In genomic region chr19:55258828-55259539, GRCh38 we compare ENCODE assay signal across 1 cellular context.
A peak's percentile ranks its signal among the peaks of the same experiment; 100 is the strongest.
TF ChIP-seq lines count a peak whose summit lies in the region.

A gene with protein sequence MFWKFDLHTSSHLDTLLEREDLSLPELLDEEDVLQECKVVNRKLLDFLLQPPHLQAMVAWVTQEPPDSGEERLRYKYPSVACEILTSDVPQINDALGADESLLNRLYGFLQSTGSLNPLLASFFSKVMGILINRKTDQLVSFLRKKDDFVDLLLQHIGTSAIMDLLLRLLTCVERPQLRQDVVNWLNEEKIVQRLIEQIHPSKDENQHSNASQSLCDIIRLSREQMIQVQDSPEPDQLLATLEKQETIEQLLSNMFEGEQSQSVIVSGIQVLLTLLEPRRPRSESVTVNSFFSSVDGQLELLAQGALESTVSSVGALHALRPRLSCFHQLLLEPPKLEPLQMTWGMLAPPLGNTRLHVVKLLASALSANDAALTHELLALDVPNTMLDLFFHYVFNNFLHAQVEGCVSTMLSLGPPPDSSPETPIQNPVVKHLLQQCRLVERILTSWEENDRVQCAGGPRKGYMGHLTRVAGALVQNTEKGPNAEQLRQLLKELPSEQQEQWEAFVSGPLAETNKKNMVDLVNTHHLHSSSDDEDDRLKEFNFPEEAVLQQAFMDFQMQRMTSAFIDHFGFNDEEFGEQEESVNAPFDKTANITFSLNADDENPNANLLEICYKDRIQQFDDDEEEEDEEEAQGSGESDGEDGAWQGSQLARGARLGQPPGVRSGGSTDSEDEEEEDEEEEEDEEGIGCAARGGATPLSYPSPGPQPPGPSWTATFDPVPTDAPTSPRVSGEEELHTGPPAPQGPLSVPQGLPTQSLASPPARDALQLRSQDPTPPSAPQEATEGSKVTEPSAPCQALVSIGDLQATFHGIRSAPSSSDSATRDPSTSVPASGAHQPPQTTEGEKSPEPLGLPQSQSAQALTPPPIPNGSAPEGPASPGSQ (minus strand): TSS chr19:55259017. CDS start chr19:55247103, 11,914 bp downstream.

TF ChIP-seq in GM12878, 131 proteins besides CTCF, POLR2A, EP300 and RAD21 (continued from another document and continues in another):
- TF ChIP-seq BCLAF1 (IDR thresholded peaks at IDR 0.05) (no peak), SUZ12 (IDR thresholded peaks at IDR 0.05; ENCODE audit: unreplicated experiment) (no peak), ZBTB4 (CRISPR knock-in tag; IDR thresholded peaks at IDR 0.05) (no peak), SMAD1 (IDR thresholded peaks at IDR 0.05; ENCODE audit: low read depth, partially characterized antibody) (peak; percentile 91), FOS (IDR thresholded peaks at IDR 0.05; ENCODE audit: borderline replicate concordance, extremely low read depth, insufficient read length) (no peak), HDAC2 (IDR thresholded peaks at IDR 0.05) (no peak; the same call in 1 of the 2 replicates), ATF7 (IDR thresholded peaks at IDR 0.05; ENCODE audit: low read depth) (peak; percentile 61; the same call in 1 of the 2 replicates), SREBF1 (IDR thresholded peaks at IDR 0.05; ENCODE audit: low read length) (no peak; the same call in 1 of the 2 replicates), ZNF384 (IDR thresholded peaks at IDR 0.05; ENCODE audit: borderline replicate concordance, low read depth, low read length) (no peak), CEBPB (IDR thresholded peaks at IDR 0.05; ENCODE audit: borderline replicate concordance in 1 of 2, low read depth in 2 of 2, low read length in 2 of 2) (peak in 1 of 2 experiments; percentile 24; a peak in 1 of 4 replicates), ATF3 (IDR thresholded peaks at IDR 0.05; ENCODE audit: borderline replicate concordance, extremely low read depth, low read depth, low read length) (no peak), HDAC6 (IDR thresholded peaks at IDR 0.05; ENCODE audit: unreplicated experiment) (no peak), CHD4 (IDR thresholded peaks at IDR 0.05) (no peak), ZNF274 (IDR thresholded peaks at IDR 0.05; ENCODE audit: insufficient read depth, insufficient read length) (no peak), CBX3 (IDR thresholded peaks at IDR 0.05; ENCODE audit: borderline replicate concordance, low read depth) (no peak), RELA (IDR thresholded peaks at IDR 0.05; ENCODE audit: borderline replicate concordance, partially characterized antibody) (peak; percentile 58), HSF1 (IDR thresholded peaks at IDR 0.05; ENCODE audit: low read depth, low read length) (peak; percentile 55; the same call in 1 of the 2 replicates), POLR2AphosphoS5 (IDR thresholded peaks at IDR 0.05; ENCODE audit: low read length) (peak; percentile 92), NFYA (IDR thresholded peaks at IDR 0.05; ENCODE audit: borderline replicate concordance, low read depth, low read length) (no peak), CREB1 (IDR thresholded peaks at IDR 0.05; ENCODE audit: low read depth) (peak; percentile 65), PAX8 (IDR thresholded peaks at IDR 0.05) (no peak), IRF5 (IDR thresholded peaks at IDR 0.05; ENCODE audit: borderline replicate concordance) (no peak), ZNF217 (IDR thresholded peaks at IDR 0.05) (no peak), GABPA (IDR thresholded peaks at IDR 0.05; ENCODE audit: low read depth) (peak; percentile 61; the same call in 1 of the 2 replicates), NR2F1 (conservative IDR thresholded peaks at IDR 0.05) (peak; percentile 55), NBN (IDR thresholded peaks at IDR 0.05) (peak; percentile 99), SIN3A (IDR thresholded peaks at IDR 0.05; ENCODE audit: low read depth, low read length) (no peak; the same call in 1 of the 2 replicates), TCF7 (IDR thresholded peaks at IDR 0.05; ENCODE audit: borderline replicate concordance) (no peak), USF1 (IDR thresholded peaks at IDR 0.05; ENCODE audit: borderline replicate concordance, extremely low read length, insufficient read depth, low read depth, low read length) (no peak), MEF2B (IDR thresholded peaks at IDR 0.05; ENCODE audit: partially characterized antibody, poor library complexity, severe bottlenecking) (peak; percentile 66), ETV6 (conservative IDR thresholded peaks at IDR 0.05 in 1 of 2, IDR thresholded peaks at IDR 0.05 in 1 of 2; ENCODE audit: borderline replicate concordance in 1 of 2, low read depth in 1 of 2) (no peak; a peak in 2 of 4 replicates), MEF2A (IDR thresholded peaks at IDR 0.05; ENCODE audit: insufficient read depth, low read depth, low read length) (0 out of 2 replicates have a peak, but pooled peaks have one; percentile 34), YY1 (IDR thresholded peaks at IDR 0.05; ENCODE audit: low read depth, low read length) (peak; percentile 89), SREBF2 (IDR thresholded peaks at IDR 0.05; ENCODE audit: low read length) (no peak)
- TF ChIP-seq, protein P1, sequence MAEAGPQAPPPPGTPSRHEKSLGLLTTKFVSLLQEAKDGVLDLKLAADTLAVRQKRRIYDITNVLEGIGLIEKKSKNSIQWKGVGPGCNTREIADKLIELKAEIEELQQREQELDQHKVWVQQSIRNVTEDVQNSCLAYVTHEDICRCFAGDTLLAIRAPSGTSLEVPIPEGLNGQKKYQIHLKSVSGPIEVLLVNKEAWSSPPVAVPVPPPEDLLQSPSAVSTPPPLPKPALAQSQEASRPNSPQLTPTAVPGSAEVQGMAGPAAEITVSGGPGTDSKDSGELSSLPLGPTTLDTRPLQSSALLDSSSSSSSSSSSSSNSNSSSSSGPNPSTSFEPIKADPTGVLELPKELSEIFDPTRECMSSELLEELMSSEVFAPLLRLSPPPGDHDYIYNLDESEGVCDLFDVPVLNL (IDR thresholded peaks at IDR 0.05; ENCODE audit: low read depth, low read length), result 0 out of 2 replicates have a peak, but pooled peaks have one; percentile 22
- TF ChIP-seq, protein P2, sequence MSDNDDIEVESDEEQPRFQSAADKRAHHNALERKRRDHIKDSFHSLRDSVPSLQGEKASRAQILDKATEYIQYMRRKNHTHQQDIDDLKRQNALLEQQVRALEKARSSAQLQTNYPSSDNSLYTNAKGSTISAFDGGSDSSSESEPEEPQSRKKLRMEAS (IDR thresholded peaks at IDR 0.05; ENCODE audit: low read depth, low read length), result 0 out of 2 replicates have a peak, but pooled peaks have one; percentile 0
- TF ChIP-seq, protein P3, sequence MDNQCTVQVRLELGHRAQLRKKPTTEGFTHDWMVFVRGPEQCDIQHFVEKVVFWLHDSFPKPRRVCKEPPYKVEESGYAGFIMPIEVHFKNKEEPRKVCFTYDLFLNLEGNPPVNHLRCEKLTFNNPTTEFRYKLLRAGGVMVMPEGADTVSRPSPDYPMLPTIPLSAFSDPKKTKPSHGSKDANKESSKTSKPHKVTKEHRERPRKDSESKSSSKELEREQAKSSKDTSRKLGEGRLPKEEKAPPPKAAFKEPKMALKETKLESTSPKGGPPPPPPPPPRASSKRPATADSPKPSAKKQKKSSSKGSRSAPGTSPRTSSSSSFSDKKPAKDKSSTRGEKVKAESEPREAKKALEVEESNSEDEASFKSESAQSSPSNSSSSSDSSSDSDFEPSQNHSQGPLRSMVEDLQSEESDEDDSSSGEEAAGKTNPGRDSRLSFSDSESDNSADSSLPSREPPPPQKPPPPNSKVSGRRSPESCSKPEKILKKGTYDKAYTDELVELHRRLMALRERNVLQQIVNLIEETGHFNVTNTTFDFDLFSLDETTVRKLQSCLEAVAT (IDR thresholded peaks at IDR 0.05), result peak; percentile 74; the same call in 1 of the 2 replicates
- TF ChIP-seq, protein P4, sequence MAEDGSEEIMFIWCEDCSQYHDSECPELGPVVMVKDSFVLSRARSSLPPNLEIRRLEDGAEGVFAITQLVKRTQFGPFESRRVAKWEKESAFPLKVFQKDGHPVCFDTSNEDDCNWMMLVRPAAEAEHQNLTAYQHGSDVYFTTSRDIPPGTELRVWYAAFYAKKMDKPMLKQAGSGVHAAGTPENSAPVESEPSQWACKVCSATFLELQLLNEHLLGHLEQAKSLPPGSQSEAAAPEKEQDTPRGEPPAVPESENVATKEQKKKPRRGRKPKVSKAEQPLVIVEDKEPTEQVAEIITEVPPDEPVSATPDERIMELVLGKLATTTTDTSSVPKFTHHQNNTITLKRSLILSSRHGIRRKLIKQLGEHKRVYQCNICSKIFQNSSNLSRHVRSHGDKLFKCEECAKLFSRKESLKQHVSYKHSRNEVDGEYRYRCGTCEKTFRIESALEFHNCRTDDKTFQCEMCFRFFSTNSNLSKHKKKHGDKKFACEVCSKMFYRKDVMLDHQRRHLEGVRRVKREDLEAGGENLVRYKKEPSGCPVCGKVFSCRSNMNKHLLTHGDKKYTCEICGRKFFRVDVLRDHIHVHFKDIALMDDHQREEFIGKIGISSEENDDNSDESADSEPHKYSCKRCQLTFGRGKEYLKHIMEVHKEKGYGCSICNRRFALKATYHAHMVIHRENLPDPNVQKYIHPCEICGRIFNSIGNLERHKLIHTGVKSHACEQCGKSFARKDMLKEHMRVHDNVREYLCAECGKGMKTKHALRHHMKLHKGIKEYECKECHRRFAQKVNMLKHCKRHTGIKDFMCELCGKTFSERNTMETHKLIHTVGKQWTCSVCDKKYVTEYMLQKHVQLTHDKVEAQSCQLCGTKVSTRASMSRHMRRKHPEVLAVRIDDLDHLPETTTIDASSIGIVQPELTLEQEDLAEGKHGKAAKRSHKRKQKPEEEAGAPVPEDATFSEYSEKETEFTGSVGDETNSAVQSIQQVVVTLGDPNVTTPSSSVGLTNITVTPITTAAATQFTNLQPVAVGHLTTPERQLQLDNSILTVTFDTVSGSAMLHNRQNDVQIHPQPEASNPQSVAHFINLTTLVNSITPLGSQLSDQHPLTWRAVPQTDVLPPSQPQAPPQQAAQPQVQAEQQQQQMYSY (CRISPR knock-in tag; IDR thresholded peaks at IDR 0.05), result no peak
